ENCODE assay signal across 1 cellular context in the genomic region with DNA sequence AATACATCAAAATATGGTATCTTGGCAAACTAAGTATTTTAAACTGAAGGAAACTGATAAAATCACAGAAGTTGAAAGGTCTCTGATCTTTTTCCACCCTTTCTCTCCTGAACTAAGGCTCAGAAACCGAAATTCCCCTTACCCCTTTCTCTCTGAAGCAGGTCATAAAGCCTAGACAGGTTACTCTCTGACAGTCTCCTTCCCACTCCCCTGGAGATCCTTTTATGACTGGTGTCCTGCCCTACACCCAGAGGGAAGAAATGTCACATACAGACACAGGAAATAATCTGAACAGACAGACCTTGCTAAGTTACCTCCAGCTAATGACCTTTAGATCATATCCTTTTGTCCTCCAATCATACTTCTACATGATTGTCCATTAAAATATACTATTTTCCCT.
TF ChIP-seq lines count a peak whose summit lies in the region.

No MANE protein-coding gene starts in this region.

TF ChIP-seq in GM23338, 12 proteins besides CTCF, POLR2A, EP300 and RAD21:
- no peak for TF ChIP-seq JUNB (IDR thresholded peaks at IDR 0.05; ENCODE audit: unreplicated experiment)
- TF ChIP-seq, protein P1, sequence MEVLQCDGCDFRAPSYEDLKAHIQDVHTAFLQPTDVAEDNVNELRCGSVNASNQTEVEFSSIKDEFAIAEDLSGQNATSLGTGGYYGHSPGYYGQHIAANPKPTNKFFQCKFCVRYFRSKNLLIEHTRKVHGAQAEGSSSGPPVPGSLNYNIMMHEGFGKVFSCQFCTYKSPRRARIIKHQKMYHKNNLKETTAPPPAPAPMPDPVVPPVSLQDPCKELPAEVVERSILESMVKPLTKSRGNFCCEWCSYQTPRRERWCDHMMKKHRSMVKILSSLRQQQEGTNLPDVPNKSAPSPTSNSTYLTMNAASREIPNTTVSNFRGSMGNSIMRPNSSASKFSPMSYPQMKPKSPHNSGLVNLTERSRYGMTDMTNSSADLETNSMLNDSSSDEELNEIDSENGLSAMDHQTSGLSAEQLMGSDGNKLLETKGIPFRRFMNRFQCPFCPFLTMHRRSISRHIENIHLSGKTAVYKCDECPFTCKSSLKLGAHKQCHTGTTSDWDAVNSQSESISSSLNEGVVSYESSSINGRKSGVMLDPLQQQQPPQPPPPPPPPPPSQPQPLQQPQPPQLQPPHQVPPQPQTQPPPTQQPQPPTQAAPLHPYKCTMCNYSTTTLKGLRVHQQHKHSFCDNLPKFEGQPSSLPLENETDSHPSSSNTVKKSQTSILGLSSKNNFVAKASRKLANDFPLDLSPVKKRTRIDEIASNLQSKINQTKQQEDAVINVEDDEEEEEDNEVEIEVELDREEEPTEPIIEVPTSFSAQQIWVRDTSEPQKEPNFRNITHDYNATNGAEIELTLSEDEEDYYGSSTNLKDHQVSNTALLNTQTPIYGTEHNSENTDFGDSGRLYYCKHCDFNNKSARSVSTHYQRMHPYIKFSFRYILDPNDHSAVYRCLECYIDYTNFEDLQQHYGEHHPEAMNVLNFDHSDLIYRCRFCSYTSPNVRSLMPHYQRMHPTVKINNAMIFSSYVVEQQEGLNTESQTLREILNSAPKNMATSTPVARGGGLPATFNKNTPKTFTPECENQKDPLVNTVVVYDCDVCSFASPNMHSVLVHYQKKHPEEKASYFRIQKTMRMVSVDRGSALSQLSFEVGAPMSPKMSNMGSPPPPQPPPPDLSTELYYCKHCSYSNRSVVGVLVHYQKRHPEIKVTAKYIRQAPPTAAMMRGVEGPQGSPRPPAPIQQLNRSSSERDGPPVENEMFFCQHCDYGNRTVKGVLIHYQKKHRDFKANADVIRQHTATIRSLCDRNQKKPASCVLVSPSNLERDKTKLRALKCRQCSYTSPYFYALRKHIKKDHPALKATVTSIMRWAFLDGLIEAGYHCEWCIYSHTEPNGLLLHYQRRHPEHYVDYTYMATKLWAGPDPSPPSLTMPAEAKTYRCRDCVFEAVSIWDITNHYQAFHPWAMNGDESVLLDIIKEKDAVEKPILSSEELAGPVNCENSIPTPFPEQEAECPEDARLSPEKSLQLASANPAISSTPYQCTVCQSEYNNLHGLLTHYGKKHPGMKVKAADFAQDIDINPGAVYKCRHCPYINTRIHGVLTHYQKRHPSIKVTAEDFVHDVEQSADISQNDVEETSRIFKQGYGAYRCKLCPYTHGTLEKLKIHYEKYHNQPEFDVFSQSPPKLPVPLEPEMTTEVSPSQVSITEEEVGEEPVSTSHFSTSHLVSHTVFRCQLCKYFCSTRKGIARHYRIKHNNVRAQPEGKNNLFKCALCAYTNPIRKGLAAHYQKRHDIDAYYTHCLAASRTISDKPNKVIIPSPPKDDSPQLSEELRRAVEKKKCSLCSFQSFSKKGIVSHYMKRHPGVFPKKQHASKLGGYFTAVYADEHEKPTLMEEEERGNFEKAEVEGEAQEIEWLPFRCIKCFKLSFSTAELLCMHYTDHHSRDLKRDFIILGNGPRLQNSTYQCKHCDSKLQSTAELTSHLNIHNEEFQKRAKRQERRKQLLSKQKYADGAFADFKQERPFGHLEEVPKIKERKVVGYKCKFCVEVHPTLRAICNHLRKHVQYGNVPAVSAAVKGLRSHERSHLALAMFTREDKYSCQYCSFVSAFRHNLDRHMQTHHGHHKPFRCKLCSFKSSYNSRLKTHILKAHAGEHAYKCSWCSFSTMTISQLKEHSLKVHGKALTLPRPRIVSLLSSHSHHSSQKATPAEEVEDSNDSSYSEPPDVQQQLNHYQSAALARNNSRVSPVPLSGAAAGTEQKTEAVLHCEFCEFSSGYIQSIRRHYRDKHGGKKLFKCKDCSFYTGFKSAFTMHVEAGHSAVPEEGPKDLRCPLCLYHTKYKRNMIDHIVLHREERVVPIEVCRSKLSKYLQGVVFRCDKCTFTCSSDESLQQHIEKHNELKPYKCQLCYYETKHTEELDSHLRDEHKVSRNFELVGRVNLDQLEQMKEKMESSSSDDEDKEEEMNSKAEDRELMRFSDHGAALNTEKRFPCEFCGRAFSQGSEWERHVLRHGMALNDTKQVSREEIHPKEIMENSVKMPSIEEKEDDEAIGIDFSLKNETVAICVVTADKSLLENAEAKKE (CRISPR knock-in tag; IDR thresholded peaks at IDR 0.05) = no peak
- TF ChIP-seq POLR2AphosphoS5 (IDR thresholded peaks at IDR 0.05; ENCODE audit: low read depth) = no peak
- no peak for TF ChIP-seq NANOG (IDR thresholded peaks at IDR 0.05; ENCODE audit: borderline replicate concordance)
- TF ChIP-seq, protein P2, sequence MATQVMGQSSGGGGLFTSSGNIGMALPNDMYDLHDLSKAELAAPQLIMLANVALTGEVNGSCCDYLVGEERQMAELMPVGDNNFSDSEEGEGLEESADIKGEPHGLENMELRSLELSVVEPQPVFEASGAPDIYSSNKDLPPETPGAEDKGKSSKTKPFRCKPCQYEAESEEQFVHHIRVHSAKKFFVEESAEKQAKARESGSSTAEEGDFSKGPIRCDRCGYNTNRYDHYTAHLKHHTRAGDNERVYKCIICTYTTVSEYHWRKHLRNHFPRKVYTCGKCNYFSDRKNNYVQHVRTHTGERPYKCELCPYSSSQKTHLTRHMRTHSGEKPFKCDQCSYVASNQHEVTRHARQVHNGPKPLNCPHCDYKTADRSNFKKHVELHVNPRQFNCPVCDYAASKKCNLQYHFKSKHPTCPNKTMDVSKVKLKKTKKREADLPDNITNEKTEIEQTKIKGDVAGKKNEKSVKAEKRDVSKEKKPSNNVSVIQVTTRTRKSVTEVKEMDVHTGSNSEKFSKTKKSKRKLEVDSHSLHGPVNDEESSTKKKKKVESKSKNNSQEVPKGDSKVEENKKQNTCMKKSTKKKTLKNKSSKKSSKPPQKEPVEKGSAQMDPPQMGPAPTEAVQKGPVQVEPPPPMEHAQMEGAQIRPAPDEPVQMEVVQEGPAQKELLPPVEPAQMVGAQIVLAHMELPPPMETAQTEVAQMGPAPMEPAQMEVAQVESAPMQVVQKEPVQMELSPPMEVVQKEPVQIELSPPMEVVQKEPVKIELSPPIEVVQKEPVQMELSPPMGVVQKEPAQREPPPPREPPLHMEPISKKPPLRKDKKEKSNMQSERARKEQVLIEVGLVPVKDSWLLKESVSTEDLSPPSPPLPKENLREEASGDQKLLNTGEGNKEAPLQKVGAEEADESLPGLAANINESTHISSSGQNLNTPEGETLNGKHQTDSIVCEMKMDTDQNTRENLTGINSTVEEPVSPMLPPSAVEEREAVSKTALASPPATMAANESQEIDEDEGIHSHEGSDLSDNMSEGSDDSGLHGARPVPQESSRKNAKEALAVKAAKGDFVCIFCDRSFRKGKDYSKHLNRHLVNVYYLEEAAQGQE (IDR thresholded peaks at IDR 0.05; ENCODE audit: unreplicated experiment) = no peak
- TF ChIP-seq CREB1 (CRISPR knock-in tag; IDR thresholded peaks at IDR 0.05; ENCODE audit: low read depth) = no peak
- no peak for TF ChIP-seq ZNF114 (CRISPR knock-in tag; IDR thresholded peaks at IDR 0.05)
- TF ChIP-seq EZH2 (IDR thresholded peaks at IDR 0.05; ENCODE audit: low read depth, unreplicated experiment) = no peak
- no peak for TF ChIP-seq STAT1 (IDR thresholded peaks at IDR 0.05; ENCODE audit: unreplicated experiment)
- TF ChIP-seq EZH2phosphoT487 (IDR thresholded peaks at IDR 0.05; ENCODE audit: unreplicated experiment) = no peak
- TF ChIP-seq ZNF331 (CRISPR knock-in tag; IDR thresholded peaks at IDR 0.05; ENCODE audit: low read depth) = no peak
- TF ChIP-seq, protein P3, sequence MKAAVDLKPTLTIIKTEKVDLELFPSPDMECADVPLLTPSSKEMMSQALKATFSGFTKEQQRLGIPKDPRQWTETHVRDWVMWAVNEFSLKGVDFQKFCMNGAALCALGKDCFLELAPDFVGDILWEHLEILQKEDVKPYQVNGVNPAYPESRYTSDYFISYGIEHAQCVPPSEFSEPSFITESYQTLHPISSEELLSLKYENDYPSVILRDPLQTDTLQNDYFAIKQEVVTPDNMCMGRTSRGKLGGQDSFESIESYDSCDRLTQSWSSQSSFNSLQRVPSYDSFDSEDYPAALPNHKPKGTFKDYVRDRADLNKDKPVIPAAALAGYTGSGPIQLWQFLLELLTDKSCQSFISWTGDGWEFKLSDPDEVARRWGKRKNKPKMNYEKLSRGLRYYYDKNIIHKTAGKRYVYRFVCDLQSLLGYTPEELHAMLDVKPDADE (IDR thresholded peaks at IDR 0.05) = no peak
TF ChIP-seq in GM23338: peak in this region for 0.
